ENCODE assay signal across 22 cellular contexts in the genomic region with DNA sequence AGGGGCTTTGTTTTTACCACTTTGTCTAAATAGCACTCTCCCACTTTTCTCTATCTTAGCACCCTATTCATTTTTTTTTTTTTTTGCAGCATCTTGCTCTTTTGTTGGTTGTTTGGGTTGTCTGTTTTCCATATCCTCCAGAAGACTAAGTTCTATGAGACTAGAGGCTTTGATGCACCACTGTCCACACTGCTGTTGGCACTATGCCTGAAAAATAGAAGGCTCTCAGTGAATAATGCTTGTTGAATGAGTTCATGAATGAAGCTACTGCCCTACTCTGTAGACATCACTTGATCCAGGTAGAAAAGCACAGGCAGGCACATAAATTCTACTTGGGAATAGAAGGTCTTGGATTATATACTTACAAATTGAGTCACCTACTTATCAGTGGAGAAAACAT. TPM values are rescaled to one million over a fixed set of nuclear protein-coding genes. Genes with fewer than 3 reads are reported as not detected.
DNase-seq lines count a peak whose midpoint lies in the region; ATAC-seq and TF ChIP-seq lines count a peak whose summit lies in the region.
"Had no signal": no experiment of that assay in that cellular context is flagged by ENCODE, and none has a peak within 500 bp of the region (broad histone marks: within the 10 kb centered on the region; RNA-seq: fewer than 3 reads in every experiment).

No MANE protein-coding gene starts in this region.

- no peaks in the 10 kb centered on the region for H3K36me3 Mint-ChIP-seq in stimulated activated naive CD8-positive, alpha-beta T cell treated with anti-CD3 and anti-CD28 coated beads, Interleukin-15, Interleukin-2, amounts not matched to agents 100 ng/mL and 50 ng/mL, for 24 hours (ENCODE audit: low read depth)
- H3K36me3 Mint-ChIP-seq in activated T-helper 17 cell treated with anti-CD3 and anti-CD28 coated beads, Interleukin-2, amount 50 U/mL, for 72 hours (ENCODE audit: low read depth), result peaks cover 34% of the 10 kb centered on the region
- H3K36me3 Mint-ChIP-seq: activated naive CD8-positive, alpha-beta T cell had no signal

- no peaks in the 10 kb centered on the region for H3F3A ChIP-seq in smooth muscle cell (ENCODE audit: low read depth)

- H3K4me2 ChIP-seq in smooth muscle cell, result no peak overlapping the region

- H4K20me1 ChIP-seq in smooth muscle cell (ENCODE audit: low read depth), result no peaks in the 10 kb centered on the region

- peak overlapping the region; percentile 27 for H3K27ac Mint-ChIP-seq in stimulated activated naive CD8-positive, alpha-beta T cell treated with anti-CD3 and anti-CD28 coated beads, Interleukin-15, Interleukin-2, amounts not matched to agents 100 ng/mL and 50 ng/mL, for 24 hours
- peak overlapping the region; percentile 64 for H3K27ac Mint-ChIP-seq in activated T-helper 17 cell treated with anti-CD3 and anti-CD28 coated beads, Interleukin-2, amount 50 U/mL, for 72 hours
- H3K27ac Mint-ChIP-seq: activated naive CD8-positive, alpha-beta T cell had no signal

- TF ChIP-seq CTCF in smooth muscle cell (IDR thresholded peaks at IDR 0.05; ENCODE audit: borderline replicate concordance, insufficient read depth, poor library complexity, severe bottlenecking), result no peak

- no peak for DNase-seq in stimulated activated naive CD8-positive, alpha-beta T cell treated with anti-CD3 and anti-CD28 coated beads, Interleukin-15, Interleukin-2, amounts not matched to agents 100 U/mL and 50 U/mL, for 24 hours
- DNase-seq in myocyte (ENCODE audit: low read depth) (peak; percentile 15), smooth muscle cell (lab: John Stamatoyannopoulos, UW; ENCODE audit: unreplicated experiment) (no peak), mesenteric fat pad (ENCODE audit: low spot score) (no peak)
- DNase-seq: activated CD4-positive, alpha-beta T cell treated with anti-CD3 and anti-CD28 coated beads, Interleukin-2, amount 50 U/mL, for 1 hour; activated T-cell treated with anti-CD3 and anti-CD28 coated beads, Interleukin-2, amount 50 U/mL, for 1 hour; body of pancreas; heart left ventricle; NCI-H1436; NCI-H526; Right ventricle myocardium superior; thyroid gland had no signal

- H3K4me3 Mint-ChIP-seq in stimulated activated naive CD8-positive, alpha-beta T cell treated with anti-CD3 and anti-CD28 coated beads, Interleukin-15, Interleukin-2, amounts not matched to agents 100 ng/mL and 50 ng/mL, for 24 hours, result no peak overlapping the region
- H3K4me3 Mint-ChIP-seq in activated T-helper 17 cell treated with anti-CD3 and anti-CD28 coated beads, Interleukin-2, amount 50 U/mL, for 72 hours, result peak overlapping the region; percentile 8
- H3K4me3 Mint-ChIP-seq: activated naive CD8-positive, alpha-beta T cell had no signal

- no peaks in the 10 kb centered on the region for H3K79me2 ChIP-seq in smooth muscle cell (ENCODE audit: low read depth)

- H3K27ac ChIP-seq in smooth muscle cell (ENCODE audit: low read depth), result no peak overlapping the region
- H3K27ac ChIP-seq: body of pancreas, coronary artery, heart left ventricle, thyroid gland had no signal

- peaks cover 6% of the 10 kb centered on the region for H3K4me1 ChIP-seq in smooth muscle cell (ENCODE audit: low read depth)
- H3K4me1 ChIP-seq: body of pancreas, thyroid gland had no signal

- H3K9ac ChIP-seq in smooth muscle cell (ENCODE audit: low read depth), result no peak overlapping the region

- H3K4me3 ChIP-seq in smooth muscle cell, result no peak overlapping the region
- H3K4me3 ChIP-seq: body of pancreas, coronary artery, heart left ventricle, thyroid gland had no signal

- peaks cover 34% of the 10 kb centered on the region for H3K27me3 Mint-ChIP-seq in stimulated activated naive CD8-positive, alpha-beta T cell treated with anti-CD3 and anti-CD28 coated beads, Interleukin-15, Interleukin-2, amounts not matched to agents 100 ng/mL and 50 ng/mL, for 24 hours
- peaks cover 3% of the 10 kb centered on the region for H3K27me3 Mint-ChIP-seq in activated T-helper 17 cell treated with anti-CD3 and anti-CD28 coated beads, Interleukin-2, amount 50 U/mL, for 72 hours

- no peaks in the 10 kb centered on the region for H3K27me3 ChIP-seq in smooth muscle cell (ENCODE audit: low read depth)
- H3K27me3 ChIP-seq: body of pancreas, heart left ventricle, thyroid gland had no signal

- H3K9me3 Mint-ChIP-seq in stimulated activated naive CD8-positive, alpha-beta T cell treated with anti-CD3 and anti-CD28 coated beads, Interleukin-15, Interleukin-2, amounts not matched to agents 100 ng/mL and 50 ng/mL, for 24 hours, result no peaks in the 10 kb centered on the region
- H3K9me3 Mint-ChIP-seq in activated T-helper 17 cell treated with anti-CD3 and anti-CD28 coated beads, Interleukin-2, amount 50 U/mL, for 72 hours, result peaks cover 3% of the 10 kb centered on the region

- H3K9me3 ChIP-seq in smooth muscle cell (replicated peaks; ENCODE audit: low read depth), result no peaks in the 10 kb centered on the region
- H3K9me3 ChIP-seq: body of pancreas, heart left ventricle, thyroid gland had no signal

- no peak for ATAC-seq in stimulated activated naive CD8-positive, alpha-beta T cell treated with anti-CD3 and anti-CD28 coated beads, Interleukin-15, Interleukin-2, amounts not matched to agents 100 U/mL and 50 U/mL, for 24 hours
- peak; percentile 59 for ATAC-seq in activated T-helper 17 cell treated with anti-CD3 and anti-CD28 coated beads, Interleukin-2, amount 50 U/mL, for 72 hours (replicated peaks)
- ATAC-seq in GM19397 (IDR thresholded peaks at IDR 0.05; ENCODE audit: unreplicated experiment), result no peak
- ATAC-seq: body of pancreas, heart left ventricle, HepG2, sciatic nerve had no signal

- no peak overlapping the region for H2AFZ ChIP-seq in smooth muscle cell (ENCODE audit: low read depth)

- no peaks in the 10 kb centered on the region for H3K36me3 ChIP-seq in smooth muscle cell (ENCODE audit: low read depth)
- H3K36me3 ChIP-seq: heart left ventricle, thyroid gland had no signal

- peaks cover 20% of the 10 kb centered on the region for H3K4me1 Mint-ChIP-seq in stimulated activated naive CD8-positive, alpha-beta T cell treated with anti-CD3 and anti-CD28 coated beads, Interleukin-15, Interleukin-2, amounts not matched to agents 100 ng/mL and 50 ng/mL, for 24 hours (ENCODE audit: low read depth)
- H3K4me1 Mint-ChIP-seq in activated T-helper 17 cell treated with anti-CD3 and anti-CD28 coated beads, Interleukin-2, amount 50 U/mL, for 72 hours, result peaks cover 18% of the 10 kb centered on the region

RNA-seq across cellular contexts. Expression of a gene that starts 7.3 kb away (rescaled TPM):
- total RNA-seq in activated T-helper 17 cell treated with anti-CD3 and anti-CD28 coated beads, Interleukin-2, amount 50 U/mL, for 72 hours, result 10 to 100 TPM in 1 of 2 donors, 1 to 10 TPM in 1; 4.3 to 27.1 TPM
- not detected in 2 replicates for total RNA-seq in myocyte
- polyA plus RNA-seq in myocyte (2012), result not detected
- total RNA-seq in smooth muscle cell, result 3.4 and 6.4 TPM in 2 replicates
- polyA plus RNA-seq in smooth muscle cell, result 1.4 and 5.1 TPM in 2 replicates
- total RNA-seq in mesenteric fat pad, result not detected
- total RNA-seq: body of pancreas, HepG2, Right ventricle myocardium superior had no signal
- polyA plus RNA-seq: heart left ventricle, HepG2 had no signal

RNA-seq across cellular contexts. Expression of a gene that starts 12.6 kb away (rescaled TPM):
- 10 to 100 TPM; 31.4 to 35.8 TPM for total RNA-seq in activated T-helper 17 cell treated with anti-CD3 and anti-CD28 coated beads, Interleukin-2, amount 50 U/mL, for 72 hours
- total RNA-seq in myocyte (0.05 and 2.0 TPM in 2 replicates), smooth muscle cell (7.8 and 16.7 TPM in 2 replicates), mesenteric fat pad (not detected)
- 0.08 TPM for polyA plus RNA-seq in myocyte (2012)
- polyA plus RNA-seq in smooth muscle cell, result 5.1 and 6.6 TPM in 2 replicates

RNA-seq across cellular contexts. Expression of a gene that starts 56.2 kb away (rescaled TPM):
- total RNA-seq in activated T-helper 17 cell treated with anti-CD3 and anti-CD28 coated beads, Interleukin-2, amount 50 U/mL, for 72 hours, result not detected
- total RNA-seq in myocyte, result not detected in 2 replicates
- polyA plus RNA-seq in myocyte (2012), result not detected
- not detected in 2 replicates for total RNA-seq in smooth muscle cell
- not detected in 2 replicates for polyA plus RNA-seq in smooth muscle cell
- not detected for total RNA-seq in mesenteric fat pad
- total RNA-seq: body of pancreas, H1, lower leg skin, M059J, Right ventricle myocardium superior, sciatic nerve, thyroid gland had no signal
- polyA plus RNA-seq: H1, heart left ventricle had no signal

RNA-seq across cellular contexts. Expression of a gene that starts 59.5 kb away (rescaled TPM):
- total RNA-seq in activated T-helper 17 cell treated with anti-CD3 and anti-CD28 coated beads, Interleukin-2, amount 50 U/mL, for 72 hours, result under 1 TPM in 1 of 2 donors, not detected in 1; 0.40 TPM
- total RNA-seq in myocyte, result not detected in 2 replicates
- polyA plus RNA-seq in myocyte (2012), result not detected
- not detected in 2 replicates for total RNA-seq in smooth muscle cell
- not detected in 2 replicates for polyA plus RNA-seq in smooth muscle cell
- 8.2 TPM for total RNA-seq in mesenteric fat pad
- total RNA-seq: H1, HepG2 had no signal
- polyA plus RNA-seq: H1 had no signal
